In the genomic region with DNA sequence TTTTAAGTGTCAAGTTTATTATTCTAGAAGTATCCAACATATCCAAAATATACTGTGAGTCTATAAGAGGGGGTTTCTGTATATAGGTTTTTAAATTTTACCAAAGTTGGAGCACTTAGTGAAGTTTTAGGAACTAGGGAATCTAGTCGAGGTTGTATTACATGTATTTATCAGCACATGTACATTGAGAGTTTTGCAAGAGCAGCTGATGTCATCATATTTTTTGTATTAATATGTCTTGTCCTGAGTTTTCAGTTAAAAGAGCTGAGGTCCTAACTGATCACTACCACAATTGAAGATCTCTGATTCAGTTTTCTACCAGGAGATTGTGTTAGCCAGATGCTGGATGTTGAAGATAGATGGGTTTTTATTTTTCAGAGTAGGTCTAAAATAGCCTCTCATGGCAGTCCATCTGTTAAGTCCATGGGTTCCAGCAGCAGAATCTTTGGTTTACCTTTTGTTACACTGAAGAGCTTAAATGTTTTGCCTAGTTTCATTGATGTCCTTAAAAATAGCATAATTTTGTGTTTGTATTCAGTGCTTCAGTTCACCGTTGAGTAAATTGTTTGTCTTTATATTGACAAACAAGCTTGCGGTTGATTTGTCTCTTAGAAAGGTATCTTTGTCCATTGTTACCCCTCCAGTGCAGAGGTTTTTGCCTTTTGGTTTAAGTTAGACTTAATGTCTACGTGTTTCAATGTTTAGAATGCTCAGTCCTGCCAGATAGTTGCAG, we compare ENCODE assay signal across 1 cellular context.
TF ChIP-seq lines count a peak whose summit lies in the region.

No MANE protein-coding gene starts in this region.

TF ChIP-seq in GM12878, 131 proteins besides CTCF, POLR2A, EP300 and RAD21:
- TF ChIP-seq BRCA1 (IDR thresholded peaks at IDR 0.05; ENCODE audit: low read depth, low read length) (no peak), CBX5 (IDR thresholded peaks at IDR 0.05; ENCODE audit: low read depth) (no peak), ATF2 (IDR thresholded peaks at IDR 0.05; ENCODE audit: low read length) (no peak), ASH2L (IDR thresholded peaks at IDR 0.05; ENCODE audit: borderline replicate concordance, low read depth) (no peak), ZNF217 (IDR thresholded peaks at IDR 0.05) (no peak), BCL11A (IDR thresholded peaks at IDR 0.05; ENCODE audit: low read depth, low read length) (no peak), NBN (IDR thresholded peaks at IDR 0.05) (no peak), MXI1 (IDR thresholded peaks at IDR 0.05; ENCODE audit: low read depth, low read length) (no peak), SP1 (IDR thresholded peaks at IDR 0.05; ENCODE audit: low read depth, low read length) (no peak)
- TF ChIP-seq, protein P1, sequence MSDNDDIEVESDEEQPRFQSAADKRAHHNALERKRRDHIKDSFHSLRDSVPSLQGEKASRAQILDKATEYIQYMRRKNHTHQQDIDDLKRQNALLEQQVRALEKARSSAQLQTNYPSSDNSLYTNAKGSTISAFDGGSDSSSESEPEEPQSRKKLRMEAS (IDR thresholded peaks at IDR 0.05; ENCODE audit: low read depth, low read length) = no peak
- TF ChIP-seq, protein P2, sequence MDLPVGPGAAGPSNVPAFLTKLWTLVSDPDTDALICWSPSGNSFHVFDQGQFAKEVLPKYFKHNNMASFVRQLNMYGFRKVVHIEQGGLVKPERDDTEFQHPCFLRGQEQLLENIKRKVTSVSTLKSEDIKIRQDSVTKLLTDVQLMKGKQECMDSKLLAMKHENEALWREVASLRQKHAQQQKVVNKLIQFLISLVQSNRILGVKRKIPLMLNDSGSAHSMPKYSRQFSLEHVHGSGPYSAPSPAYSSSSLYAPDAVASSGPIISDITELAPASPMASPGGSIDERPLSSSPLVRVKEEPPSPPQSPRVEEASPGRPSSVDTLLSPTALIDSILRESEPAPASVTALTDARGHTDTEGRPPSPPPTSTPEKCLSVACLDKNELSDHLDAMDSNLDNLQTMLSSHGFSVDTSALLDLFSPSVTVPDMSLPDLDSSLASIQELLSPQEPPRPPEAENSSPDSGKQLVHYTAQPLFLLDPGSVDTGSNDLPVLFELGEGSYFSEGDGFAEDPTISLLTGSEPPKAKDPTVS (IDR thresholded peaks at IDR 0.05; ENCODE audit: low read depth, low read length) = no peak
- TF ChIP-seq, protein P3, sequence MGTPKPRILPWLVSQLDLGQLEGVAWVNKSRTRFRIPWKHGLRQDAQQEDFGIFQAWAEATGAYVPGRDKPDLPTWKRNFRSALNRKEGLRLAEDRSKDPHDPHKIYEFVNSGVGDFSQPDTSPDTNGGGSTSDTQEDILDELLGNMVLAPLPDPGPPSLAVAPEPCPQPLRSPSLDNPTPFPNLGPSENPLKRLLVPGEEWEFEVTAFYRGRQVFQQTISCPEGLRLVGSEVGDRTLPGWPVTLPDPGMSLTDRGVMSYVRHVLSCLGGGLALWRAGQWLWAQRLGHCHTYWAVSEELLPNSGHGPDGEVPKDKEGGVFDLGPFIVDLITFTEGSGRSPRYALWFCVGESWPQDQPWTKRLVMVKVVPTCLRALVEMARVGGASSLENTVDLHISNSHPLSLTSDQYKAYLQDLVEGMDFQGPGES (IDR thresholded peaks at IDR 0.05) = no peak
TF ChIP-seq in GM12878: peak in this region for 0.
